Comparison of ENCODE assay signal across 26 cellular contexts in genomic region chr1:9404117-9404516, GRCh38.
"Had no signal": no experiment of that assay in that cellular context is flagged by ENCODE, and none has a peak within 500 bp of the region (broad histone marks: within the 10 kb centered on the region; RNA-seq: fewer than 3 reads in every experiment).

No MANE protein-coding gene starts in this region.

- H3K9me3 ChIP-seq: esophagus muscularis mucosa, testis, upper lobe of right lung had no signal

- H3K27me3 ChIP-seq: brain microvascular endothelial cell, esophagus muscularis mucosa, testis, upper lobe of right lung had no signal

- H3K4me3 Mint-ChIP-seq: effector memory CD8-positive, alpha-beta T cell; natural killer cell treated with Interleukin-12 subunit alpha and Interleukin-12 subunit beta and Interleukin-15 and Interleukin-18, amount 100 ng/mL, for 72 hours; stimulated activated naive B cell treated with anti-CD40 and anti-IgM and Interleukin-4, amounts not matched to agents 10 μg/mL and 1 μg/mL and 100 μg/mL, for 72 hours; T-helper 1 cell treated with Interleukin-12 subunit alpha and Interleukin-12 subunit beta and Interleukin-4 antibody, amounts not matched to agents 30 μg/mL and 1 μg/mL, for 36 hours had no signal

- H3K36me3 Mint-ChIP-seq: natural killer cell treated with Interleukin-12 subunit alpha and Interleukin-12 subunit beta and Interleukin-15 and Interleukin-18, amount 100 ng/mL, for 72 hours had no signal

- H3K9me3 Mint-ChIP-seq: effector memory CD8-positive, alpha-beta T cell; natural killer cell treated with Interleukin-12 subunit alpha and Interleukin-12 subunit beta and Interleukin-15 and Interleukin-18, amount 100 ng/mL, for 72 hours; stimulated activated naive B cell treated with anti-CD40 and anti-IgM and Interleukin-4, amounts not matched to agents 10 μg/mL and 1 μg/mL and 100 μg/mL, for 72 hours; T-helper 1 cell treated with Interleukin-12 subunit alpha and Interleukin-12 subunit beta and Interleukin-4 antibody, amounts not matched to agents 30 μg/mL and 1 μg/mL, for 36 hours had no signal

- H3K4me1 ChIP-seq: parathyroid adenoma had no signal

- H3K4me3 ChIP-seq: esophagus muscularis mucosa, testis, upper lobe of right lung had no signal

- H3K27ac ChIP-seq: brain microvascular endothelial cell, esophagus muscularis mucosa, parathyroid adenoma, testis, upper lobe of right lung had no signal

- H3K36me3 ChIP-seq: brain microvascular endothelial cell, esophagus muscularis mucosa, upper lobe of right lung had no signal

- DNase-seq: activated CD4-positive, alpha-beta T cell treated with anti-CD3 and anti-CD28 coated beads for 4 hours; activated CD4-positive, alpha-beta T cell treated with anti-CD3 and anti-CD28 coated beads, Interleukin-2, amount 50 U/mL, for 48 hours; activated CD4-positive, CD25-positive, alpha-beta regulatory T cell; activated effector memory CD4-positive, alpha-beta T cell treated with anti-CD3 and anti-CD28 coated beads, Interleukin-2, amount 50 U/mL, for 16 hours; activated naive CD4-positive, alpha-beta T cell treated with anti-CD3 and anti-CD28 coated beads, Interleukin-2, amount 50 U/mL, for 16 hours; anterior cingulate cortex; brain microvascular endothelial cell; caudate nucleus; dermis blood vessel endothelial cell; effector memory CD8-positive, alpha-beta T cell; hypothalamus; left ventricle myocardium superior; mammary epithelial cell; midbrain; nucleus accumbens; small intestine; stimulated activated CD4-positive, alpha-beta T cell treated with anti-CD3 and anti-CD28 coated beads, Interleukin-2, amount 100 ng/mL, for 24 hours; stimulated activated naive B cell treated with anti-CD40 and anti-IgM and Interleukin-4, amounts not matched to agents 10 μg/mL and 1 μg/mL and 100 μg/mL, for 72 hours; T1000; testis; upper lobe of right lung had no signal

- H2AFZ ChIP-seq: parathyroid adenoma had no signal

- H3K27ac Mint-ChIP-seq: effector memory CD8-positive, alpha-beta T cell; natural killer cell treated with Interleukin-12 subunit alpha and Interleukin-12 subunit beta and Interleukin-15 and Interleukin-18, amount 100 ng/mL, for 72 hours; stimulated activated naive B cell treated with anti-CD40 and anti-IgM and Interleukin-4, amounts not matched to agents 10 μg/mL and 1 μg/mL and 100 μg/mL, for 72 hours; T-helper 1 cell treated with Interleukin-12 subunit alpha and Interleukin-12 subunit beta and Interleukin-4 antibody, amounts not matched to agents 30 μg/mL and 1 μg/mL, for 36 hours had no signal

- ATAC-seq: effector memory CD8-positive, alpha-beta T cell; left ventricle myocardium superior; natural killer cell treated with Interleukin-12 subunit alpha and Interleukin-12 subunit beta and Interleukin-15 and Interleukin-18, amount 100 ng/mL, for 72 hours; sciatic nerve; stimulated activated naive B cell treated with anti-CD40 and anti-IgM and Interleukin-4, amounts not matched to agents 10 μg/mL and 1 μg/mL and 100 μg/mL, for 72 hours; upper lobe of right lung had no signal

- H3K27me3 Mint-ChIP-seq: effector memory CD8-positive, alpha-beta T cell had no signal

- H3K9ac ChIP-seq: parathyroid adenoma had no signal

- H3K79me2 ChIP-seq: parathyroid adenoma had no signal
